Comparison of ENCODE assay signal across 9 cellular contexts in genomic region chr17:1606352-1606985, GRCh38. TPM values are rescaled to one million over a fixed set of nuclear protein-coding genes. Genes with fewer than 3 reads are reported as not detected.
DNase-seq lines count a peak whose midpoint lies in the region; ATAC-seq and TF ChIP-seq lines count a peak whose summit lies in the region.
"Had no signal": no experiment of that assay in that cellular context is flagged by ENCODE, and none has a peak within 500 bp of the region (broad histone marks: within the 10 kb centered on the region; RNA-seq: fewer than 3 reads in every experiment).

No MANE protein-coding gene starts in this region.

- peaks cover 3% of the 10 kb centered on the region for H3K9me3 Mint-ChIP-seq in progenitor cell of endocrine pancreas (ENCODE audit: low read depth)

- DNase-seq in GM10248 (ENCODE audit: extremely low spot score) (peak; percentile 30), progenitor cell of endocrine pancreas (ENCODE audit: low spot score, unreplicated experiment) (no peak), NCI-H2107 treated with DMSO at 0.1 percent for 48 hours (lab: John Stamatoyannopoulos, UW; ENCODE audit: unreplicated experiment) (no peak), amniotic stem cell (lab: John Stamatoyannopoulos, UW) (no peak)
- DNase-seq: effector CD4-positive, alpha-beta T cell had no signal

- POLR2A ChIA-PET in GM10248 (lab: Yijun Ruan, JAX), result interaction anchor here (1.3 kb wide), 1 partner anchor 32 kb away, joined by 3 read pairs; no protein-coding TSS in a partner anchor

- peaks cover 6% of the 10 kb centered on the region for H3K27me3 Mint-ChIP-seq in progenitor cell of endocrine pancreas

- H3K36me3 Mint-ChIP-seq in progenitor cell of endocrine pancreas (ENCODE audit: insufficient read depth), result peaks cover 5% of the 10 kb centered on the region

- H3K4me3 Mint-ChIP-seq in progenitor cell of endocrine pancreas (ENCODE audit: low read depth), result no peak overlapping the region

- H3K27ac Mint-ChIP-seq in progenitor cell of endocrine pancreas, result peak overlapping the region; percentile 29

- H3K4me1 Mint-ChIP-seq in progenitor cell of endocrine pancreas (ENCODE audit: low read depth), result peaks cover 2% of the 10 kb centered on the region

- CTCF ChIA-PET in GM10248 (lab: Yijun Ruan, JAX), result interaction anchor here (0.9 to 4.0 kb wide), 8 partner anchors 13 to 42 kb away, joined by 3 to 34 read pairs (median 12); partner anchors contain the start of gene SLC43A2

- peak overlapping the region; percentile 47 for H3K27ac ChIP-seq in cingulate gyrus (ENCODE audit: low read depth, low read length)

- TF ChIP-seq CTCF in GM10248 (IDR thresholded peaks at IDR 0.05; ENCODE audit: control extremely low read depth, extremely low read depth, low read depth, missing control alignments), result no peak
- TF ChIP-seq CTCF in progenitor cell of endocrine pancreas (IDR thresholded peaks at IDR 0.05; ENCODE audit: unreplicated experiment), result no peak

- ATAC-seq in GM21529 (IDR thresholded peaks at IDR 0.05; ENCODE audit: unreplicated experiment) (peak; percentile 24), GM21576 (IDR thresholded peaks at IDR 0.05; ENCODE audit: unreplicated experiment) (no peak), GM21447 (IDR thresholded peaks at IDR 0.05; ENCODE audit: unreplicated experiment) (no peak)

RNA-seq across cellular contexts. Expression of gene SLC43A2, which starts 22.2 kb away (rescaled TPM):
- 21.1 and 21.9 TPM in 2 replicates for total RNA-seq in progenitor cell of endocrine pancreas

RNA-seq across cellular contexts. Expression of gene SCARF1, which starts 39.1 kb away (rescaled TPM):
- total RNA-seq in progenitor cell of endocrine pancreas, result 0.43 and 0.69 TPM in 2 replicates

RNA-seq across cellular contexts. Expression of gene RILP, which starts 43.2 kb away (rescaled TPM):
- total RNA-seq in progenitor cell of endocrine pancreas, result 1.2 and 1.5 TPM in 2 replicates

RNA-seq across cellular contexts. Expression of gene PITPNA, which starts 43.9 kb away (rescaled TPM):
- 63.5 and 75.0 TPM in 2 replicates for total RNA-seq in progenitor cell of endocrine pancreas
